22 cellular contexts compared by ENCODE assay signal in genomic region chr7:106905734-106906133, GRCh38. TPM values are rescaled to one million over a fixed set of nuclear protein-coding genes. Genes with fewer than 3 reads are reported as not detected.
"Had no signal": no experiment of that assay in that cellular context is flagged by ENCODE, and none has a peak within 500 bp of the region (broad histone marks: within the 10 kb centered on the region; RNA-seq: fewer than 3 reads in every experiment).

No MANE protein-coding gene starts in this region.

- H3K9me3 Mint-ChIP-seq: activated CD4-positive, alpha-beta memory T cell treated with anti-CD3 and anti-CD28 coated beads for 36 hours; activated naive CD8-positive, alpha-beta T cell treated with anti-CD3 and anti-CD28 coated beads for 36 hours; activated T-helper 17 cell treated with anti-CD3 and anti-CD28 coated beads, Interleukin-2, amount 50 U/mL, for 72 hours; dendritic cell treated with granulocyte-macrophage colony-stimulating factor and Interleukin-4, amounts not matched to agents 40 ng/mL and 50 ng/mL, for 4 days; memory B cell; naive thymus-derived CD8-positive, alpha-beta T cell; stimulated activated memory B cell treated with anti-CD40 and anti-IgM and Interleukin-4, amounts not matched to agents 10 μg/mL and 1 μg/mL and 100 μg/mL, for 72 hours had no signal

- H3K9me3 ChIP-seq: esophagus squamous epithelium, mucosa of descending colon, spleen, testis, upper lobe of right lung had no signal

- H3K27ac Mint-ChIP-seq: activated CD4-positive, alpha-beta memory T cell treated with anti-CD3 and anti-CD28 coated beads for 36 hours; activated naive CD8-positive, alpha-beta T cell treated with anti-CD3 and anti-CD28 coated beads for 36 hours; activated T-helper 17 cell treated with anti-CD3 and anti-CD28 coated beads, Interleukin-2, amount 50 U/mL, for 72 hours; dendritic cell treated with granulocyte-macrophage colony-stimulating factor and Interleukin-4, amounts not matched to agents 40 ng/mL and 50 ng/mL, for 4 days; stimulated activated memory B cell treated with anti-CD40 and anti-IgM and Interleukin-4, amounts not matched to agents 10 μg/mL and 1 μg/mL and 100 μg/mL, for 72 hours had no signal

- H3K36me3 ChIP-seq: cardiac muscle cell, esophagus squamous epithelium had no signal

- H3K27ac ChIP-seq: cardiac muscle cell, esophagus squamous epithelium, spleen, testis, upper lobe of right lung had no signal

- ATAC-seq: activated T-helper 17 cell treated with anti-CD3 and anti-CD28 coated beads, Interleukin-2, amount 50 U/mL, for 72 hours; mucosa of descending colon; naive thymus-derived CD8-positive, alpha-beta T cell; stimulated activated memory B cell treated with anti-CD40 and anti-IgM and Interleukin-4, amounts not matched to agents 10 μg/mL and 1 μg/mL and 100 μg/mL, for 72 hours; upper lobe of right lung had no signal

- H3K27me3 Mint-ChIP-seq: activated CD4-positive, alpha-beta memory T cell treated with anti-CD3 and anti-CD28 coated beads for 36 hours; activated naive CD8-positive, alpha-beta T cell treated with anti-CD3 and anti-CD28 coated beads for 36 hours; activated T-helper 17 cell treated with anti-CD3 and anti-CD28 coated beads, Interleukin-2, amount 50 U/mL, for 72 hours; dendritic cell treated with granulocyte-macrophage colony-stimulating factor and Interleukin-4, amounts not matched to agents 40 ng/mL and 50 ng/mL, for 4 days; memory B cell; naive thymus-derived CD8-positive, alpha-beta T cell; stimulated activated memory B cell treated with anti-CD40 and anti-IgM and Interleukin-4, amounts not matched to agents 10 μg/mL and 1 μg/mL and 100 μg/mL, for 72 hours had no signal

- DNase-seq: activated CD4-positive, alpha-beta memory T cell treated with anti-CD3 and anti-CD28 coated beads for 36 hours; activated naive CD4-positive, alpha-beta T cell; activated naive CD8-positive, alpha-beta T cell treated with anti-CD3 and anti-CD28 coated beads for 36 hours; activated T-cell treated with anti-CD3 and anti-CD28 coated beads for 4 hours; amygdala; effector memory CD4-positive, alpha-beta T cell; esophagus squamous epithelium; mucosa of descending colon; naive thymus-derived CD8-positive, alpha-beta T cell; occipital lobe; posterior cingulate gyrus; spleen; stimulated activated CD4-positive, alpha-beta T cell treated with anti-CD3 and anti-CD28 coated beads, Interleukin-4, amount 100 ng/mL, for 4 hours; testis; upper lobe of right lung had no signal

- H3K4me1 ChIP-seq: esophagus squamous epithelium, testis, upper lobe of right lung had no signal

- H3K4me3 ChIP-seq: cardiac muscle cell, esophagus squamous epithelium, mucosa of descending colon, spleen, testis, upper lobe of right lung had no signal

- H3K4me3 Mint-ChIP-seq: activated CD4-positive, alpha-beta memory T cell treated with anti-CD3 and anti-CD28 coated beads for 36 hours; activated naive CD8-positive, alpha-beta T cell treated with anti-CD3 and anti-CD28 coated beads for 36 hours; activated T-helper 17 cell treated with anti-CD3 and anti-CD28 coated beads, Interleukin-2, amount 50 U/mL, for 72 hours; dendritic cell treated with granulocyte-macrophage colony-stimulating factor and Interleukin-4, amounts not matched to agents 40 ng/mL and 50 ng/mL, for 4 days; memory B cell; naive thymus-derived CD8-positive, alpha-beta T cell; stimulated activated memory B cell treated with anti-CD40 and anti-IgM and Interleukin-4, amounts not matched to agents 10 μg/mL and 1 μg/mL and 100 μg/mL, for 72 hours had no signal

- H3K27me3 ChIP-seq: cardiac muscle cell, esophagus squamous epithelium, spleen, testis, upper lobe of right lung had no signal

RNA-seq across cellular contexts. Expression of gene PIK3CG, which starts 40.7 kb away (rescaled TPM):
- total RNA-seq: chondrocyte, renal cortical epithelial cell had no signal
- polyA plus RNA-seq: cardiac muscle cell had no signal
